8 cellular contexts compared by ENCODE assay signal in genomic region chr7:97872025-97872669, GRCh38. TPM values are rescaled to one million over a fixed set of nuclear protein-coding genes. Genes with fewer than 3 reads are reported as not detected.
DNase-seq lines count a peak whose midpoint lies in the region; ATAC-seq and TF ChIP-seq lines count a peak whose summit lies in the region.

TSS of gene ASNS (minus strand) at chr7:97872408. CDS start at chr7:97869156, 3,252 bp downstream.

- H3K4me3 ChIP-seq in AG10803 (ENCODE audit: low read length) (peak within 1 kb of the TSS; percentile 92), kidney epithelial cell (ENCODE audit: low read depth, low read length) (peak within 1 kb of the TSS; percentile 70)

- DNase-seq in AG10803 (ENCODE audit: low read depth) (peak; percentile 92), NCI-H460 (ENCODE audit: extremely low read depth, low read depth) (peak; percentile 96), cerebellum (ENCODE audit: low spot score) (peak; percentile 92), kidney epithelial cell (ENCODE audit: low read depth) (peak; percentile 64)
- DNase-seq in activated CD4-positive, alpha-beta T cell treated with anti-CD3 and anti-CD28 coated beads for 24 hours (ENCODE audit: low read depth in 2 of 2) = peak; percentile 89 to 93
- peak; percentile 96 for DNase-seq in stimulated activated CD4-positive, alpha-beta T cell treated with anti-CD3 and anti-CD28 coated beads, Interleukin-15, amount 100 ng/mL, for 24 hours

- no peaks in the 10 kb centered on the region for H3K36me3 ChIP-seq in kidney epithelial cell (ENCODE audit: control insufficient read depth, insufficient read depth, low read length)

- ATAC-seq in GM19043 (IDR thresholded peaks at IDR 0.05; ENCODE audit: low read depth, unreplicated experiment) = peak; percentile 98
- peak; percentile 99 for ATAC-seq in HG03354 (IDR thresholded peaks at IDR 0.05; ENCODE audit: poor library complexity, severe bottlenecking, unreplicated experiment)

- H3K27me3 ChIP-seq in kidney epithelial cell (ENCODE audit: control insufficient read depth, insufficient read depth, low read length) = no peaks in the 10 kb centered on the region

- TF ChIP-seq CTCF in AG10803 (conservative IDR thresholded peaks at IDR 0.05; ENCODE audit: low read length) (peak; percentile 16; the same call in 1 of the 2 replicates), kidney epithelial cell (IDR thresholded peaks at IDR 0.05; ENCODE audit: insufficient read depth, low read length, poor library complexity, severe bottlenecking) (no peak)

RNA-seq across cellular contexts. Expression of gene ASNS, which starts in this region (rescaled TPM):
- 378 and 379 TPM in 2 replicates for total RNA-seq in NCI-H460 (2014; rRNA removed; shearing (Covaris generic))
- 276 and 290 TPM in 2 replicates for polyA plus RNA-seq in NCI-H460 (2014; cell fraction: nucleus; rRNA removed)
- total RNA-seq in cerebellum (30.8 TPM), kidney epithelial cell (232 and 236 TPM in 2 replicates)

Comparison
In these comparisons a context has a peak if more than half of its experiments do, and no peak if none do; other contexts are left out.
1. Peak in every context shown above with its lines: DNase-seq, ATAC-seq and H3K4me3 ChIP-seq.